In genomic region chr1:244044423-244044822, GRCh38 we compare ENCODE assay signal across 1 cellular context.
TF ChIP-seq lines count a peak whose summit lies in the region.

No MANE protein-coding gene starts in this region.

TF ChIP-seq in SK-N-SH, 30 proteins besides CTCF, POLR2A, EP300 and RAD21 (continued from another document):
- TF ChIP-seq IRF3 (IDR thresholded peaks at IDR 0.05; ENCODE audit: low read depth, low read length): no peak
TF ChIP-seq in SK-N-SH: peak in this region for 0.
